13 cellular contexts compared by ENCODE assay signal in genomic region chr4:26204911-26205368, GRCh38.
DNase-seq lines count a peak whose midpoint lies in the region; ATAC-seq, FAIRE-seq and TF ChIP-seq lines count a peak whose summit lies in the region.
"Had no signal": no experiment of that assay in that cellular context is flagged by ENCODE, and none has a peak within 500 bp of the region (broad histone marks: within the 10 kb centered on the region; RNA-seq: fewer than 3 reads in every experiment).

No MANE protein-coding gene starts in this region.

- no peak overlapping the region for H3K27ac ChIP-seq in liver (ENCODE audit: low read depth in 1 of 2, low read length in 2 of 2)
- H3K27ac ChIP-seq in HepG2 (ENCODE audit: extremely low read length, insufficient read depth, low read length) = no peak overlapping the region
- no peak overlapping the region for H3K27ac ChIP-seq in aorta (ENCODE audit: low read depth in 1 of 2, low read length in 2 of 2)
- H3K27ac ChIP-seq: HL-60 had no signal

- DNase-seq in HepG2 (ENCODE audit: low spot score) (no peak), SHP77 treated with DMSO at 0.1 percent for 48 hours (lab: John Stamatoyannopoulos, UW) (peak; percentile 32), iPS-NIHi7 (ENCODE audit: extremely low spot score) (peak; percentile 45), aorta (peak in 1 of 2 donors; percentile 66), NOMO-1 (lab: John Stamatoyannopoulos, UW; ENCODE audit: unreplicated experiment in 2 of 2) (no peak)
- DNase-seq: AML-193, Kasumi-1, NCI-H226, T1000 had no signal

- CTCF ChIA-PET in HepG2 (lab: Yijun Ruan, JAX; ENCODE audit: low intra/inter-chr PET ratio, low total read pairs) = no interaction called here

- TF ChIP-seq CTCF in liver (IDR thresholded peaks at IDR 0.05; ENCODE audit: low read depth, low read length, missing input control) = no peak
- no peak for TF ChIP-seq CTCF in HepG2 (CRISPR knock-in tag; IDR thresholded peaks at IDR 0.05)

- H3K4me3 ChIP-seq in liver (ENCODE audit: low read depth in 1 of 3, low read length in 3 of 3) = no peak overlapping the region
- no peak overlapping the region for H3K4me3 ChIP-seq in HepG2 (replicated peaks in 1 of 3; ENCODE audit: insufficient read depth in 1 of 3, low read depth in 2 of 3, low read length in 3 of 3)
- H3K4me3 ChIP-seq in aorta (ENCODE audit: low read length in 2 of 2) = no peak overlapping the region

- H4K20me1 ChIP-seq in HepG2 (ENCODE audit: insufficient read depth, low read length) = no peaks in the 10 kb centered on the region

- no peak for TF ChIP-seq RAD21 in liver (IDR thresholded peaks at IDR 0.05)
- TF ChIP-seq RAD21 in HepG2 (CRISPR knock-in tag; IDR thresholded peaks at IDR 0.05) = no peak

- no peak for FAIRE-seq in HepG2 (lab: Jason Lieb, UNC)

- BruUV-seq in HepG2 (replicated peaks; lab: Mats Ljungman, UMichigan) = no TSS peak

- POLR2A ChIA-PET in HepG2 (lab: Yijun Ruan, JAX) = no interaction called here

- H3K79me2 ChIP-seq in HepG2 (ENCODE audit: insufficient read depth, low read length) = no peaks in the 10 kb centered on the region

- in situ Hi-C loops in HepG2 (cut with HindIII; ENCODE audit: extremely low pct_ligation_motif_present, low pct_unique_long_range_greater_than_20kb) = no loop called here

- ATAC-seq in HepG2 = no peak
- peak; percentile 58 for ATAC-seq in aorta (ENCODE audit: low FRiP score)
- no peak for ATAC-seq in HG03108 (IDR thresholded peaks at IDR 0.05; ENCODE audit: unreplicated experiment)
- no peak for ATAC-seq in GM18870 (IDR thresholded peaks at IDR 0.05; ENCODE audit: unreplicated experiment)

- no peak overlapping the region for H3K9ac ChIP-seq in liver (ENCODE audit: low read depth in 1 of 2, low read length in 2 of 2)
- no peak overlapping the region for H3K9ac ChIP-seq in HepG2 (ENCODE audit: insufficient read depth, low read depth, low read length)

- H3K9me3 ChIP-seq in liver (ENCODE audit: control insufficient read depth in 4 of 4, low read length in 3 of 4) = no peaks in the 10 kb centered on the region
- no peaks in the 10 kb centered on the region for H3K9me3 ChIP-seq in HepG2 (ENCODE audit: low read length)
- no peaks in the 10 kb centered on the region for H3K9me3 ChIP-seq in aorta (ENCODE audit: control insufficient read depth, low read length)

- H3K27me3 ChIP-seq in liver (ENCODE audit: control insufficient read depth in 4 of 4, insufficient read depth in 4 of 4, low read length in 3 of 4) = peaks cover 0 to 5% (median 0%) of the 10 kb centered on the region in 4 donors
- peaks cover under 1 to 2% of the 10 kb centered on the region in 2 experiments; a peak in 2 of 5 replicates for H3K27me3 ChIP-seq in HepG2 (ENCODE audit: control insufficient read depth in 1 of 2, insufficient read depth in 2 of 2, low read length in 2 of 2)
- no peaks in the 10 kb centered on the region for H3K27me3 ChIP-seq in aorta (ENCODE audit: control insufficient read depth in 1 of 2, insufficient read depth in 2 of 2, low read length in 1 of 2)

- H3K36me3 ChIP-seq in liver (ENCODE audit: control insufficient read depth in 4 of 4, insufficient read depth in 3 of 4, low read depth in 1 of 4, low read length in 3 of 4) (no peaks in the 10 kb centered on the region), HepG2 (replicated peaks in 1 of 2; ENCODE audit: control insufficient read depth in 1 of 2, insufficient read depth in 2 of 2, low read length in 2 of 2) (no peaks in the 10 kb centered on the region), aorta (ENCODE audit: control insufficient read depth in 1 of 2, insufficient read depth in 2 of 2, low read length in 1 of 2) (no peaks in the 10 kb centered on the region)

- no peak for TF ChIP-seq EP300 in HepG2 (IDR thresholded peaks at IDR 0.05; ENCODE audit: low read depth in 2 of 2, low read length in 2 of 2)
- TF ChIP-seq EP300 in HepG2 (CRISPR knock-in tag; IDR thresholded peaks at IDR 0.05; ENCODE audit: borderline replicate concordance) = no peak

- TF ChIP-seq POLR2A in HepG2 (IDR thresholded peaks at IDR 0.05; ENCODE audit: insufficient read depth in 1 of 2, low read depth in 2 of 2, low read length in 2 of 2) = no peak

- WGBS in liver = 27% methylated on average over 7 of the region's 7 CpGs
- WGBS in HepG2 (ENCODE audit: low lambda C conversion rate) = 10% methylated on average over 2 of the region's 7 CpGs
- WGBS in aorta, 2 donors = 2 to 7% methylated on average over 7 of the region's 7 CpGs

- intact Hi-C loops in HepG2 (cut with micrococcal nuclease; ENCODE audit: unreplicated experiment) = no loop called here
- intact Hi-C loops in aorta (cut with DNase I) = loop anchor here (10.0 kb wide), 2 partner anchors 120 to 180 kb away; partner anchors contain the start of gene RBPJ (in 1 of the 2)

- H3K4me2 ChIP-seq in HepG2 (ENCODE audit: low read depth, low read length) = no peak overlapping the region

- H3K4me1 ChIP-seq in liver (ENCODE audit: control insufficient read depth in 4 of 4, insufficient read depth in 4 of 4, low read length in 3 of 4) (peaks cover 0 to 21% (median 19%) of the 10 kb centered on the region in 4 donors), HepG2 (ENCODE audit: insufficient read depth, low read length) (no peaks in the 10 kb centered on the region), aorta (ENCODE audit: control insufficient read depth in 1 of 2, insufficient read depth in 2 of 2, low read length in 2 of 2) (peaks cover 0 to 4% of the 10 kb centered on the region in 2 donors)

- H2AFZ ChIP-seq in HepG2 (ENCODE audit: low read length) = no peak overlapping the region

TF ChIP-seq in liver, 16 proteins besides CTCF, POLR2A, EP300 and RAD21:
- TF ChIP-seq SP1 (IDR thresholded peaks at IDR 0.05) (no peak), HNF4A (conservative IDR thresholded peaks at IDR 0.05) (no peak), YY1 (IDR thresholded peaks at IDR 0.05) (no peak), HNF4G (IDR thresholded peaks at IDR 0.05) (no peak), MAX (IDR thresholded peaks at IDR 0.05) (peak; percentile 18), REST (IDR thresholded peaks at IDR 0.05) (no peak), EGR1 (IDR thresholded peaks at IDR 0.05; ENCODE audit: low read depth in 2 of 2) (no peak)

TF ChIP-seq in HepG2, 621 proteins besides CTCF, POLR2A, EP300 and RAD21:
- TF ChIP-seq NR2F2 (IDR thresholded peaks at IDR 0.05; ENCODE audit: borderline replicate concordance, low read depth) = no peak
- TF ChIP-seq ZNF619 (CRISPR knock-in tag; IDR thresholded peaks at IDR 0.05) = no peak
- no peak for TF ChIP-seq JUND (CRISPR knock-in tag; IDR thresholded peaks at IDR 0.05)

Comparison
In these comparisons a context has a peak if more than half of its experiments do, and no peak if none do; other contexts are left out.
1. DNase-seq: peak in SHP77 treated with DMSO at 0.1 percent for 48 hours (single experiment) and iPS-NIHi7 (single experiment); none in HepG2 (single experiment) and NOMO-1 (0 of 2).